Comparison of ENCODE assay signal across 1 cellular context in genomic region chr6:95521181-95521580, GRCh38.
TF ChIP-seq lines count a peak whose summit lies in the region.

No MANE protein-coding gene starts in this region.

TF ChIP-seq in K562, 482 proteins besides CTCF, POLR2A, EP300 and RAD21:
- TF ChIP-seq ZNF398 (CRISPR knock-in tag; IDR thresholded peaks at IDR 0.05) (no peak), POLR3G (IDR thresholded peaks at IDR 0.05; ENCODE audit: extremely low read depth, insufficient read length, insufficient replicate concordance) (no peak), TCF3 (CRISPR knock-in tag; IDR thresholded peaks at IDR 0.05) (no peak), ZNF354B (CRISPR knock-in tag; IDR thresholded peaks at IDR 0.05) (no peak), PTBP1 (IDR thresholded peaks at IDR 0.05; ENCODE audit: low read depth, low read length) (no peak), SMARCB1 (IDR thresholded peaks at IDR 0.05; ENCODE audit: insufficient read length, low read depth) (no peak), ZNF274 (IDR thresholded peaks at IDR 0.05; ENCODE audit: borderline replicate concordance, low read depth, low read length) (no peak), C11orf30 (IDR thresholded peaks at IDR 0.05; ENCODE audit: low read depth) (peak; percentile 39), POLR2B (IDR thresholded peaks at IDR 0.05; ENCODE audit: low read depth, partially characterized antibody) (no peak), ZNF316 (IDR thresholded peaks at IDR 0.05) (peak; percentile 74), ZNF695 (CRISPR knock-in tag; IDR thresholded peaks at IDR 0.05) (no peak), SETDB1 (IDR thresholded peaks at IDR 0.05; ENCODE audit: low read length) (no peak), JUND (IDR thresholded peaks at IDR 0.05; ENCODE audit: borderline replicate concordance, low read depth, low read length) (no peak), JUND (tag; IDR thresholded peaks at IDR 0.05; ENCODE audit: borderline replicate concordance, low read depth, low read length) (no peak), ZBTB7A (IDR thresholded peaks at IDR 0.05; ENCODE audit: borderline replicate concordance, control insufficient read depth, low read depth, low read length) (no peak)
